8 cellular contexts compared by ENCODE assay signal in the genomic region with DNA sequence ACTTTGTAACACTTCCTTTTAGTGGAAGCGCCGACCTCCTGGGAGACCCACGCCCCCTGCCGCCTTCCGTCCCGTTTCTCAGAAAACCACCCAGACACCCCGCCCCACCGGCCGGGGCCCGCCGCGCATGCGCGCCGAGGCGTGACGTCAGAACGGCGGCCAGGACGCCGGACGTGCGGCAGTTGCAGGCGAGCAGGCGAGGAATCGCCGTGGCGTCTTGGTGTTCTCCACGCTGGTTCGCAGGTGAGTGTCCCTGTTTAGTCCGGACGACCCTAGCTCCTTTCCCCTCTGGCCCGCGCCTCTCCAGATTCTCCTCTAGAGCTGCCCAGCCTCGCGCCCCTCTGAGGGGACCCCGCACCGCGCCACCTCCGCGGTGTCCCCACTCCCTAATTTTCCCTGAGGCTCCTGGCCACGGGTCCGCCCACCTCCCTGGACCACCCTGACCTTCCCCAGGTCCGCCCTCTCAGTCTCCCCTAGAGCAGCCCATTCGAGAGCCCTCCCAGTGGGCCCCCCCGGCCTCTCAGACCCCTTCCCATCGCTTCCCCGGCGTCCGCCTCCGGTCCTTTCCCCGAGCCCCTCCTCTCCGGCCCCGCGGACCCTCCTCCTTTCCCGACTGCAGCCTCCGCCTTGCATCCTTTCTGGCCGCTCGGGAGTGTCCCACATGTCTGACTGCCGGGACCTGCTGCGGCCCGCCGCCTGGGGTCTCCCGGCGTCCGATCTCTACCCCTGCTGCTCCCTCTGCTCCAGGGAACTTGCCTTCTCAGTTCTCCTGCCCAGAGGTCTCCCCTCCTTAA. TPM values are rescaled to one million over a fixed set of nuclear protein-coding genes. Genes with fewer than 3 reads are reported as not detected.
A peak's percentile ranks its signal among the peaks of the same experiment; 100 is the strongest.
DNase-seq lines count a peak whose midpoint lies in the region; ATAC-seq lines count a peak whose summit lies in the region.

PLEKHB2 (plus strand) TSS at position 181 of the 794 bp plus-strand sequence. CDS start 15,606 bp downstream, outside the sequence.

- peaks cover 0 to 3% (median 0%) of the 10 kb centered on the region in 5 donors for H3K9me3 Mint-ChIP-seq in CD8-positive, alpha-beta memory T cell

- H3K9me3 ChIP-seq in CD8-positive, alpha-beta memory T cell (ENCODE audit: low read length) = no peaks in the 10 kb centered on the region
- H3K9me3 ChIP-seq in NT2/D1 (ENCODE audit: insufficient read depth, low read length) = no peaks in the 10 kb centered on the region

- peak within 1 kb of the TSS; percentile 94 for H3K27ac ChIP-seq in CD8-positive, alpha-beta memory T cell (ENCODE audit: low read depth, low read length)

- in situ Hi-C loops in endometrial microvascular endothelial cells (cut with HindIII; ENCODE audit: inconsistent ontology term, low pct_unique_long_range_greater_than_20kb, low sequenced_read_pairs) = no loop called here

- peaks cover 0 to 2% of the 10 kb centered on the region in 2 donors for H3K27me3 Mint-ChIP-seq in CD8-positive, alpha-beta memory T cell

- peak within 1 kb of the TSS; percentile 89 for H3K4me3 ChIP-seq in CD8-positive, alpha-beta memory T cell (ENCODE audit: low read length)
- H3K4me3 ChIP-seq in NT2/D1 (ENCODE audit: insufficient read length, low read depth) = peak within 1 kb of the TSS; percentile 91

- DNase-seq in CD8-positive, alpha-beta memory T cell = peak; percentile 90 to 95 (median 93)
- peak; percentile 87 for DNase-seq in NT2/D1 (ENCODE audit: low read depth, low spot score)
- peak; percentile 67 for DNase-seq in activated CD8-positive, alpha-beta memory T cell treated with anti-CD3 and anti-CD28 coated beads, Interleukin-2, amount 50 U/mL, for 1 hour (ENCODE audit: extremely low read depth)
- DNase-seq in midbrain (lab: John Stamatoyannopoulos, UW) = peak; percentile 92
- DNase-seq in stimulated activated CD8-positive, alpha-beta memory T cell treated with anti-CD3 and anti-CD28 coated beads, Interleukin-2, amount 100 ng/mL, for 1 hour (ENCODE audit: low read depth in 2 of 2) = peak; percentile 86 to 89

- peak within 1 kb of the TSS; percentile 81 to 99 (median 98) for H3K27ac Mint-ChIP-seq in CD8-positive, alpha-beta memory T cell

- H3K4me3 Mint-ChIP-seq in CD8-positive, alpha-beta memory T cell = peak within 1 kb of the TSS; percentile 85 to 100 (median 96)

- POLR2A ChIA-PET in CD8-positive, alpha-beta memory T cell (lab: Charles Lee) = interaction anchor here (1.3 to 2.6 kb wide), 3 partner anchors 11 to 64 kb away, joined by 3 to 38 read pairs (median 6); partner anchors contain the start of gene FAM168B

- H3K36me3 Mint-ChIP-seq in CD8-positive, alpha-beta memory T cell = peaks cover 0 to 23% (median 6%) of the 10 kb centered on the region in 3 donors

- H3K9ac ChIP-seq in NT2/D1 (ENCODE audit: insufficient read length, low read depth) = peak within 1 kb of the TSS; percentile 93

- CTCF ChIA-PET in CD8-positive, alpha-beta memory T cell (lab: Charles Lee) = interaction anchor here (0.9 to 3.6 kb wide), 4 partner anchors 12 to 387 kb away, joined by 3 to 20 read pairs (median 6); partner anchors contain the start of genes FAM168B and MZT2A

- ATAC-seq in GM19397 (IDR thresholded peaks at IDR 0.05; ENCODE audit: unreplicated experiment) (peak; percentile 83), HG03565 (IDR thresholded peaks at IDR 0.05; ENCODE audit: unreplicated experiment) (peak; percentile 66)

- H3K4me1 ChIP-seq in CD8-positive, alpha-beta memory T cell (ENCODE audit: insufficient read depth, low read length) = peaks cover 37% of the 10 kb centered on the region
- peaks cover 2% of the 10 kb centered on the region for H3K4me1 ChIP-seq in NT2/D1 (ENCODE audit: insufficient read depth, insufficient read length)

- H3K27me3 ChIP-seq in CD8-positive, alpha-beta memory T cell (ENCODE audit: insufficient read depth, low read length, poor library complexity, severe bottlenecking) = no peaks in the 10 kb centered on the region
- no peaks in the 10 kb centered on the region for H3K27me3 ChIP-seq in NT2/D1 (ENCODE audit: insufficient read depth, insufficient read length)

- H3K36me3 ChIP-seq in CD8-positive, alpha-beta memory T cell (ENCODE audit: insufficient read depth, low read length) = no peaks in the 10 kb centered on the region
- H3K36me3 ChIP-seq in NT2/D1 (ENCODE audit: insufficient read depth, insufficient read length, low read length) = peaks cover 22% of the 10 kb centered on the region

- H3K4me1 Mint-ChIP-seq in CD8-positive, alpha-beta memory T cell = peaks cover 47 to 59% (median 57%) of the 10 kb centered on the region in 3 donors

RNA-seq across cellular contexts. Expression of gene PLEKHB2, which starts in this region (rescaled TPM):
- 10 to 100 TPM; 47.7 to 48.2 TPM for total RNA-seq in CD8-positive, alpha-beta memory T cell
- 84.5 TPM for polyA plus RNA-seq in CD8-positive, alpha-beta memory T cell
- total RNA-seq in endometrial microvascular endothelial cells (ENCODE audit: inconsistent ontology term) = 96.6 TPM

Comparison
In these comparisons a context has a peak if more than half of its experiments do, and no peak if none do; other contexts are left out.
1. Peak in every context shown above with its lines: DNase-seq, ATAC-seq, H3K4me3 ChIP-seq and H3K27ac ChIP-seq.